Comparison of ENCODE assay signal across 15 cellular contexts in genomic region chr14:26401170-26401968, GRCh38.
DNase-seq lines count a peak whose midpoint lies in the region; FAIRE-seq lines count a peak whose summit lies in the region.
"Had no signal": no experiment of that assay in that cellular context is flagged by ENCODE, and none has a peak within 500 bp of the region (broad histone marks: within the 10 kb centered on the region; RNA-seq: fewer than 3 reads in every experiment).

No MANE protein-coding gene starts in this region.

- H3K9ac ChIP-seq in endocrine pancreas (ENCODE audit: control insufficient read depth, insufficient read depth, low read length) = no peak overlapping the region

- peaks cover 11% of the 10 kb centered on the region for H3K9me3 Mint-ChIP-seq in activated CD4-positive, alpha-beta memory T cell treated with anti-CD3 and anti-CD28 coated beads, Interleukin-2, amount 10 ng/mL, durations not matched to agents 7 days and 5 days

- no peaks in the 10 kb centered on the region for H3K27me3 Mint-ChIP-seq in activated CD4-positive, alpha-beta memory T cell treated with anti-CD3 and anti-CD28 coated beads, Interleukin-2, amount 10 ng/mL, durations not matched to agents 7 days and 5 days

- H3K4me3 ChIP-seq in endocrine pancreas (ENCODE audit: control insufficient read depth, insufficient read depth, low read length) = peak overlapping the region; percentile 50
- H3K4me3 ChIP-seq: ascending aorta, heart left ventricle, left ventricle myocardium inferior had no signal

- H3K9me3 ChIP-seq in endocrine pancreas (ENCODE audit: control insufficient read depth, low read length) = no peaks in the 10 kb centered on the region
- H3K9me3 ChIP-seq: ascending aorta, heart left ventricle, left ventricle myocardium inferior had no signal

- no peaks in the 10 kb centered on the region for H3K36me3 Mint-ChIP-seq in activated CD4-positive, alpha-beta memory T cell treated with anti-CD3 and anti-CD28 coated beads, Interleukin-2, amount 10 ng/mL, durations not matched to agents 7 days and 5 days (ENCODE audit: low read depth)

- FAIRE-seq in GM19239 (lab: Jason Lieb, UNC) = no peak
- FAIRE-seq: GM12891 had no signal

- H3K36me3 ChIP-seq in endocrine pancreas (ENCODE audit: control insufficient read depth, insufficient read depth, low read length) = no peaks in the 10 kb centered on the region
- H3K36me3 ChIP-seq: ascending aorta, heart left ventricle, left ventricle myocardium inferior had no signal

- POLR2A ChIA-PET in activated CD4-positive, alpha-beta memory T cell treated with anti-CD3 and anti-CD28 coated beads, Interleukin-2, amount 10 ng/mL, durations not matched to agents 7 days and 5 days (lab: Charles Lee) = no interaction called here

- CTCF ChIA-PET in activated CD4-positive, alpha-beta memory T cell treated with anti-CD3 and anti-CD28 coated beads, Interleukin-2, amount 10 ng/mL, durations not matched to agents 7 days and 5 days (lab: Charles Lee) = no interaction called here

- H3K27me3 ChIP-seq in endocrine pancreas (ENCODE audit: control insufficient read depth, insufficient read depth, low read length) = no peaks in the 10 kb centered on the region
- H3K27me3 ChIP-seq: ascending aorta had no signal

- intact Hi-C loops in cardiac septum (cut with DNase I) = no loop called here

- H3K4me1 ChIP-seq in endocrine pancreas (ENCODE audit: control insufficient read depth, insufficient read depth, low read length) = no peaks in the 10 kb centered on the region
- H3K4me1 ChIP-seq: ascending aorta, heart left ventricle, left ventricle myocardium inferior had no signal

- DNase-seq in NCI-H1105 (lab: John Stamatoyannopoulos, UW) = peak; percentile 17
- peak; percentile 68 for DNase-seq in NCI-H510A (lab: John Stamatoyannopoulos, UW)
- peak; percentile 40 for DNase-seq in putamen (ENCODE audit: low spot score)
- DNase-seq in GM19239 (ENCODE audit: insufficient read length, low spot score) = no peak
- no peak for DNase-seq in epidermal melanocyte (ENCODE audit: insufficient read length, low spot score)
- no peak for DNase-seq in activated CD4-positive, alpha-beta memory T cell treated with anti-CD3 and anti-CD28 coated beads, Interleukin-2, amount 10 ng/mL, durations not matched to agents 7 days and 5 days
- no peak for DNase-seq in cardiac septum (ENCODE audit: low spot score)
- DNase-seq: activated gamma-delta T cell treated with Interleukin-2 at 50 U/mL for 16 hours, cortex of kidney, heart left ventricle, Kasumi-1, left ventricle myocardium inferior had no signal

- H3K4me1 Mint-ChIP-seq in activated CD4-positive, alpha-beta memory T cell treated with anti-CD3 and anti-CD28 coated beads, Interleukin-2, amount 10 ng/mL, durations not matched to agents 7 days and 5 days = no peaks in the 10 kb centered on the region

- no peak overlapping the region for H3K4me3 Mint-ChIP-seq in activated CD4-positive, alpha-beta memory T cell treated with anti-CD3 and anti-CD28 coated beads, Interleukin-2, amount 10 ng/mL, durations not matched to agents 7 days and 5 days

- H3K27ac Mint-ChIP-seq in activated CD4-positive, alpha-beta memory T cell treated with anti-CD3 and anti-CD28 coated beads, Interleukin-2, amount 10 ng/mL, durations not matched to agents 7 days and 5 days = no peak overlapping the region

Comparison
In these comparisons a context has a peak if more than half of its experiments do, and no peak if none do; other contexts are left out.
1. DNase-seq: peak in NCI-H1105 (single experiment), NCI-H510A (single experiment) and putamen (single experiment); none in GM19239 (single experiment), epidermal melanocyte (single experiment), activated CD4-positive, alpha-beta memory T cell treated with anti-CD3 and anti-CD28 coated beads, Interleukin-2, amount 10 ng/mL, durations not matched to agents 7 days and 5 days (single experiment) and cardiac septum (single experiment).